In the genomic region with DNA sequence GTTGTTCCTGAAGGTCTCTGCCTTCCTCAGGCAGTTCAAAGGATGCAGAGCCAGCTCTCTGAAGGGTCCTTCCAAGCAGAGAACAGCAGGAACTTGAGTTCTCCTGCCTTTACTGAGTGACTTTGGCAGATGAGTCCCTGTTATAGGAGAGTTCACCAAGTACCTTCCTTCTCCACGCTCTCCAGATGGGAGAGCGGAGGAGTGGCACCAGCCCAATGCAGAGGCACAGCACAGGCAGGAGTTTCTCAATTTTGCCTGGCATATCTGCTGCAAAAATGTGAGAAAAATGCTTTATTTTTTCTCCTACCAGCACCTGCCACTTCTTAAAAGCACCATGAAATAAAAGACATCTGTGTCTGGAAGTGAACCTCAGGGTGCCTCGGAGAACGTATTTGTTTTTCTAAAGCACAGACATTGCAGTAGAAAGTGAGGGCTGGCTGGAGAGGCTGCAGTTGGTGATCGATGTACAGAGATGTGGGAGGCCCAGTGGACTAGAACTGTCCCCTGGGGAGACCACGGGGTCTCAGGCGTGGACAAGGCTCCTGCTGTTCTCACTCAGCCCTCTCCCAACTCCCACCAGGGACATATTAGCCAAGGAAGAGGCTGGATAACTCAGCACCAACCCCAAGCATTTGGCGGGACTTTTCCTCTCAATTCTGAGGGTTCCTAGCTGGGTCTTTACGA, we compare ENCODE assay signal across 26 cellular contexts.
"Had no signal": no experiment of that assay in that cellular context is flagged by ENCODE, and none has a peak within 500 bp of the region (broad histone marks: within the 10 kb centered on the region; RNA-seq: fewer than 3 reads in every experiment).

No MANE protein-coding gene starts in this region.

- H3K4me1 Mint-ChIP-seq: activated naive CD4-positive, alpha-beta T cell treated with anti-CD3 and anti-CD28 coated beads, Interleukin-2, amount 50 U/mL, for 24 hours had no signal

- H3K27ac Mint-ChIP-seq: activated CD8-positive, alpha-beta T cell treated with anti-CD3 and anti-CD28 coated beads, Interleukin-2, amount 10 ng/mL, durations not matched to agents 7 days and 5 days; activated naive CD4-positive, alpha-beta T cell treated with anti-CD3 and anti-CD28 coated beads, Interleukin-2, amount 50 U/mL, for 24 hours; activated naive CD8-positive, alpha-beta T cell treated with anti-CD3 and anti-CD28 coated beads, Interleukin-2, amount 50 U/mL, for 24 hours; activated T-helper 1 cell treated with anti-CD3 and anti-CD28 coated beads, Interleukin-12 subunit alpha, Interleukin-12 subunit beta, Interleukin-2, Interleukin-4 antibody, amounts not matched to agents 30 ng/mL and 10 ng/mL and 1 ng/mL, durations not matched to agents 14 hours and 24 hours and 36 hours had no signal

- DNase-seq: activated CD4-positive, alpha-beta T cell treated with anti-CD3 and anti-CD28 coated beads for 4 hours; activated CD4-positive, alpha-beta T cell treated with anti-CD3 and anti-CD28 coated beads, Interleukin-2, amount 50 U/mL, for 4 hours; activated CD8-positive, alpha-beta T cell treated with anti-CD3 and anti-CD28 coated beads, Interleukin-2, amount 10 ng/mL, durations not matched to agents 7 days and 5 days; activated effector memory CD4-positive, alpha-beta T cell treated with Interleukin-2 at 50 U/mL for 16 hours; activated naive CD4-positive, alpha-beta T cell; activated naive CD8-positive, alpha-beta T cell treated with anti-CD3 and anti-CD28 coated beads, Interleukin-2, amount 50 U/mL, for 24 hours; activated T-cell treated with anti-CD3 and anti-CD28 coated beads, Interleukin-2, amount 50 U/mL, for 1 hour; MG63; MV-4-11; NCI-H1092 treated with DMSO at 0.1 percent for 48 hours; NCI-H1417 treated with DMSO at 0.1 percent for 48 hours; NCI-H1694; NCI-H2029; NCI-H2107; NCI-H2171 treated with DMSO at 0.1 percent for 48 hours; NCI-H226; NCI-H526; NCI-H774; SJCRH30; SK-N-SH; T-helper 1 cell; WERI-Rb-1 had no signal

- H3K9me3 Mint-ChIP-seq: activated naive CD4-positive, alpha-beta T cell treated with anti-CD3 and anti-CD28 coated beads, Interleukin-2, amount 50 U/mL, for 24 hours; activated T-helper 1 cell treated with anti-CD3 and anti-CD28 coated beads, Interleukin-12 subunit alpha, Interleukin-12 subunit beta, Interleukin-2, Interleukin-4 antibody, amounts not matched to agents 30 ng/mL and 10 ng/mL and 1 ng/mL, durations not matched to agents 14 hours and 24 hours and 36 hours had no signal

- H3K36me3 Mint-ChIP-seq: activated naive CD4-positive, alpha-beta T cell treated with anti-CD3 and anti-CD28 coated beads, Interleukin-2, amount 50 U/mL, for 24 hours had no signal

- ATAC-seq: activated CD8-positive, alpha-beta T cell treated with anti-CD3 and anti-CD28 coated beads, Interleukin-2, amount 10 ng/mL, durations not matched to agents 7 days and 5 days; activated naive CD8-positive, alpha-beta T cell treated with anti-CD3 and anti-CD28 coated beads, Interleukin-2, amount 50 U/mL, for 24 hours; Right ventricle myocardium inferior had no signal

- H3K4me3 Mint-ChIP-seq: activated CD8-positive, alpha-beta T cell treated with anti-CD3 and anti-CD28 coated beads, Interleukin-2, amount 10 ng/mL, durations not matched to agents 7 days and 5 days; activated naive CD4-positive, alpha-beta T cell treated with anti-CD3 and anti-CD28 coated beads, Interleukin-2, amount 50 U/mL, for 24 hours; activated naive CD8-positive, alpha-beta T cell treated with anti-CD3 and anti-CD28 coated beads, Interleukin-2, amount 50 U/mL, for 24 hours; activated T-helper 1 cell treated with anti-CD3 and anti-CD28 coated beads, Interleukin-12 subunit alpha, Interleukin-12 subunit beta, Interleukin-2, Interleukin-4 antibody, amounts not matched to agents 30 ng/mL and 10 ng/mL and 1 ng/mL, durations not matched to agents 14 hours and 24 hours and 36 hours had no signal

- H3K27me3 Mint-ChIP-seq: activated naive CD4-positive, alpha-beta T cell treated with anti-CD3 and anti-CD28 coated beads, Interleukin-2, amount 50 U/mL, for 24 hours had no signal

- H3K27ac ChIP-seq: KMS-11, SJCRH30, WERI-Rb-1 had no signal

- H3K36me3 ChIP-seq: MG63, SJCRH30, WERI-Rb-1 had no signal

- H3K27me3 ChIP-seq: MG63, SJCRH30 had no signal

- H3K4me3 ChIP-seq: MG63, SJCRH30 had no signal
